2 cellular contexts compared by ENCODE assay signal in genomic region chr4:183195534-183195933, GRCh38.
TF ChIP-seq lines count a peak whose summit lies in the region.

No MANE protein-coding gene starts in this region.

TF ChIP-seq in IMR-90, 13 proteins besides CTCF, POLR2A, EP300 and RAD21:
- no peak for TF ChIP-seq ELK1 (IDR thresholded peaks at IDR 0.05; ENCODE audit: borderline replicate concordance, low read depth, low read length)
- TF ChIP-seq NFE2L2 (IDR thresholded peaks at IDR 0.05; ENCODE audit: low read depth, low read length), result no peak
- no peak for TF ChIP-seq CEBPB (IDR thresholded peaks at IDR 0.05; ENCODE audit: low read depth, low read length)
- TF ChIP-seq BHLHE40 (IDR thresholded peaks at IDR 0.05; ENCODE audit: low read depth, low read length), result no peak
- TF ChIP-seq RFX5 (IDR thresholded peaks at IDR 0.05; ENCODE audit: low read depth, low read length), result no peak
- TF ChIP-seq RCOR1 (IDR thresholded peaks at IDR 0.05; ENCODE audit: insufficient replicate concordance, low read length), result no peak
- TF ChIP-seq MXI1 (IDR thresholded peaks at IDR 0.05; ENCODE audit: borderline replicate concordance, low read depth, low read length), result no peak
- TF ChIP-seq MAFK (IDR thresholded peaks at IDR 0.05; ENCODE audit: low read depth, low read length), result no peak
- no peak for TF ChIP-seq MAZ (IDR thresholded peaks at IDR 0.05; ENCODE audit: borderline replicate concordance, low read depth, low read length)
- no peak for TF ChIP-seq SMC3 (IDR thresholded peaks at IDR 0.05; ENCODE audit: low read depth, low read length)
- no peak for TF ChIP-seq CHD1 (IDR thresholded peaks at IDR 0.05; ENCODE audit: low read depth, low read length)
- TF ChIP-seq FOS (IDR thresholded peaks at IDR 0.05; ENCODE audit: low read depth, low read length), result no peak
- no peak for TF ChIP-seq USF2 (IDR thresholded peaks at IDR 0.05; ENCODE audit: low read depth, low read length)

TF ChIP-seq in WTC11, 78 proteins besides CTCF, POLR2A, EP300 and RAD21:
- no peak for TF ChIP-seq ZNF317 (CRISPR knock-in tag; IDR thresholded peaks at IDR 0.05; ENCODE audit: borderline replicate concordance, low read depth)
- no peak for TF ChIP-seq GRHL2 (CRISPR knock-in tag; IDR thresholded peaks at IDR 0.05; ENCODE audit: insufficient replicate concordance, severe bottlenecking)
- no peak for TF ChIP-seq CDX4 (CRISPR knock-in tag; IDR thresholded peaks at IDR 0.05; ENCODE audit: borderline replicate concordance)
- TF ChIP-seq AFF4 (CRISPR knock-in tag; IDR thresholded peaks at IDR 0.05; ENCODE audit: borderline replicate concordance), result no peak
- no peak for TF ChIP-seq PRRX2 (CRISPR knock-in tag; IDR thresholded peaks at IDR 0.05)
- TF ChIP-seq ZNF396 (CRISPR knock-in tag; IDR thresholded peaks at IDR 0.05; ENCODE audit: borderline replicate concordance), result no peak
- no peak for TF ChIP-seq GABPB1 (CRISPR knock-in tag; IDR thresholded peaks at IDR 0.05)
- no peak for TF ChIP-seq ZNF416 (CRISPR knock-in tag; IDR thresholded peaks at IDR 0.05)
- TF ChIP-seq, protein P1, sequence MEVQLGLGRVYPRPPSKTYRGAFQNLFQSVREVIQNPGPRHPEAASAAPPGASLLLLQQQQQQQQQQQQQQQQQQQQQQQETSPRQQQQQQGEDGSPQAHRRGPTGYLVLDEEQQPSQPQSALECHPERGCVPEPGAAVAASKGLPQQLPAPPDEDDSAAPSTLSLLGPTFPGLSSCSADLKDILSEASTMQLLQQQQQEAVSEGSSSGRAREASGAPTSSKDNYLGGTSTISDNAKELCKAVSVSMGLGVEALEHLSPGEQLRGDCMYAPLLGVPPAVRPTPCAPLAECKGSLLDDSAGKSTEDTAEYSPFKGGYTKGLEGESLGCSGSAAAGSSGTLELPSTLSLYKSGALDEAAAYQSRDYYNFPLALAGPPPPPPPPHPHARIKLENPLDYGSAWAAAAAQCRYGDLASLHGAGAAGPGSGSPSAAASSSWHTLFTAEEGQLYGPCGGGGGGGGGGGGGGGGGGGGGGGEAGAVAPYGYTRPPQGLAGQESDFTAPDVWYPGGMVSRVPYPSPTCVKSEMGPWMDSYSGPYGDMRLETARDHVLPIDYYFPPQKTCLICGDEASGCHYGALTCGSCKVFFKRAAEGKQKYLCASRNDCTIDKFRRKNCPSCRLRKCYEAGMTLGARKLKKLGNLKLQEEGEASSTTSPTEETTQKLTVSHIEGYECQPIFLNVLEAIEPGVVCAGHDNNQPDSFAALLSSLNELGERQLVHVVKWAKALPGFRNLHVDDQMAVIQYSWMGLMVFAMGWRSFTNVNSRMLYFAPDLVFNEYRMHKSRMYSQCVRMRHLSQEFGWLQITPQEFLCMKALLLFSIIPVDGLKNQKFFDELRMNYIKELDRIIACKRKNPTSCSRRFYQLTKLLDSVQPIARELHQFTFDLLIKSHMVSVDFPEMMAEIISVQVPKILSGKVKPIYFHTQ (CRISPR knock-in tag; IDR thresholded peaks at IDR 0.05), result no peak
- TF ChIP-seq MYBL2 (CRISPR knock-in tag; IDR thresholded peaks at IDR 0.05), result no peak
- no peak for TF ChIP-seq ETV6 (CRISPR knock-in tag; IDR thresholded peaks at IDR 0.05)
- no peak for TF ChIP-seq OVOL2 (CRISPR knock-in tag; IDR thresholded peaks at IDR 0.05; ENCODE audit: borderline replicate concordance)
- TF ChIP-seq ELF4 (CRISPR knock-in tag; IDR thresholded peaks at IDR 0.05; ENCODE audit: low read depth), result no peak
- no peak for TF ChIP-seq ATF2 (CRISPR knock-in tag; IDR thresholded peaks at IDR 0.05; ENCODE audit: borderline replicate concordance, low read depth)
- TF ChIP-seq HMGA2 (CRISPR knock-in tag; IDR thresholded peaks at IDR 0.05), result no peak
- TF ChIP-seq, protein P2, sequence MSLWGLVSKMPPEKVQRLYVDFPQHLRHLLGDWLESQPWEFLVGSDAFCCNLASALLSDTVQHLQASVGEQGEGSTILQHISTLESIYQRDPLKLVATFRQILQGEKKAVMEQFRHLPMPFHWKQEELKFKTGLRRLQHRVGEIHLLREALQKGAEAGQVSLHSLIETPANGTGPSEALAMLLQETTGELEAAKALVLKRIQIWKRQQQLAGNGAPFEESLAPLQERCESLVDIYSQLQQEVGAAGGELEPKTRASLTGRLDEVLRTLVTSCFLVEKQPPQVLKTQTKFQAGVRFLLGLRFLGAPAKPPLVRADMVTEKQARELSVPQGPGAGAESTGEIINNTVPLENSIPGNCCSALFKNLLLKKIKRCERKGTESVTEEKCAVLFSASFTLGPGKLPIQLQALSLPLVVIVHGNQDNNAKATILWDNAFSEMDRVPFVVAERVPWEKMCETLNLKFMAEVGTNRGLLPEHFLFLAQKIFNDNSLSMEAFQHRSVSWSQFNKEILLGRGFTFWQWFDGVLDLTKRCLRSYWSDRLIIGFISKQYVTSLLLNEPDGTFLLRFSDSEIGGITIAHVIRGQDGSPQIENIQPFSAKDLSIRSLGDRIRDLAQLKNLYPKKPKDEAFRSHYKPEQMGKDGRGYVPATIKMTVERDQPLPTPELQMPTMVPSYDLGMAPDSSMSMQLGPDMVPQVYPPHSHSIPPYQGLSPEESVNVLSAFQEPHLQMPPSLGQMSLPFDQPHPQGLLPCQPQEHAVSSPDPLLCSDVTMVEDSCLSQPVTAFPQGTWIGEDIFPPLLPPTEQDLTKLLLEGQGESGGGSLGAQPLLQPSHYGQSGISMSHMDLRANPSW (CRISPR knock-in tag; conservative IDR thresholded peaks at IDR 0.05; ENCODE audit: low read depth), result no peak
- no peak for TF ChIP-seq GTF2I (CRISPR knock-in tag; conservative IDR thresholded peaks at IDR 0.05)
- no peak for TF ChIP-seq NR2C2 (CRISPR knock-in tag; IDR thresholded peaks at IDR 0.05)
